11 cellular contexts compared by ENCODE assay signal in the genomic region with DNA sequence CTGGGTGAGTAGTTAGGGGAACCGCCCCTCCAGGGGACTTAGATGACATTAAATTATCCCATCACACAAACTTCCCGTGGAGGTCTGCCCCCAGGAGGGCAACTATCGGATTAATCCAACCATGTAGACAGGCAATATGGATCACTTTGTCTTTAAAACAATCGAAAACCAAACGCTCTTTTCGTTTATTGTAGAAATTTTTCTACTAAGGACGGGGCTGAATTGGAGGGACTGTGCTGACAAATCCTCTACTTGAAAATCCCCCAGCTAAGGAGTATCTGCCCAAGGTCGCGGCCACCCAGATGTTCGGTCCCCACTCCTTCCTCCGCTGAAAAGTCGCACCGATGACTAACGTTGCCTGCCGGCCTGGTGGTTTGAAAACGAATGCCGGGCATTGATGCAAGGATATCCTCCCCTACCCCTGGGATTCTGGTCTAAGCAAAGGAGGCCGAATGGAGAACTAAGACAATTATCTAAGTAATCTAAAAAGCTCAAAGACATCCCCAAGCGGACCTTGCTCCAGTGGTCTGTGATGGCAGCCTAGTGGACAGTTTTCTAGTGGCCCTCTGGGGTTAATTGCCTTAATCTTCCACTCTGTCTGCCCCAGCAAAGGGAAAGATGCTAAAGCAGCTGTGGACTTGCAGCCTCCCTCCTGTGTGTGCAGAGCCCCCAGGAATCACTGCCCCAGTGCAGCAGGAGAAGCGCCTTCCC. TPM values are rescaled to one million over a fixed set of nuclear protein-coding genes. Genes with fewer than 3 reads are reported as not detected.
A peak's percentile ranks its signal among the peaks of the same experiment; 100 is the strongest.
DNase-seq lines count a peak whose midpoint lies in the region; ATAC-seq and TF ChIP-seq lines count a peak whose summit lies in the region.
"Had no signal": no experiment of that assay in that cellular context is flagged by ENCODE, and none has a peak within 500 bp of the region (broad histone marks: within the 10 kb centered on the region; RNA-seq: fewer than 3 reads in every experiment).

No MANE protein-coding gene starts in this region.

- TF ChIP-seq CTCF in activated B cell treated with CpG ODN at 0.5 μM for 24 hours (IDR thresholded peaks at IDR 0.05) (no peak), thoracic aorta (IDR thresholded peaks at IDR 0.05) (no peak)

- peak overlapping the region; percentile 33 for H3K27ac Mint-ChIP-seq in activated naive CD4-positive, alpha-beta T cell treated with anti-CD3 and anti-CD28 coated beads, Interleukin-2, amount 10 ng/mL, durations not matched to agents 7 days and 5 days
- no peak overlapping the region for H3K27ac Mint-ChIP-seq in activated B cell treated with CpG ODN at 0.5 μM for 24 hours

- CTCF ChIA-PET in activated naive CD4-positive, alpha-beta T cell treated with anti-CD3 and anti-CD28 coated beads, Interleukin-2, amount 10 ng/mL, durations not matched to agents 7 days and 5 days (lab: Charles Lee) = interaction anchor here (1.1 to 2.2 kb wide), 5 partner anchors 12 to 1029 kb away, joined by 3 to 8 read pairs (median 5); no protein-coding TSS in a partner anchor
- CTCF ChIA-PET in activated B cell treated with CpG ODN at 0.5 μM for 24 hours (lab: Charles Lee) = interaction anchor here (1.0 to 4.2 kb wide), 6 partner anchors 81 to 1028 kb away, joined by 3 to 43 read pairs (median 4); no protein-coding TSS in a partner anchor

- ATAC-seq in activated B cell treated with CpG ODN at 0.5 μM for 24 hours (ENCODE audit: low read depth) = no peak
- no peak for ATAC-seq in thoracic aorta (ENCODE audit: insufficient number of reproducible peaks, low FRiP score, low read depth)
- no peak for ATAC-seq in GM21737 (IDR thresholded peaks at IDR 0.05; ENCODE audit: unreplicated experiment)
- no peak for ATAC-seq in HG03095 (IDR thresholded peaks at IDR 0.05; ENCODE audit: unreplicated experiment)

- H3K27ac ChIP-seq in thoracic aorta = peak overlapping the region; percentile 96 to 98

- H3K9me3 ChIP-seq in thoracic aorta = no peaks in the 10 kb centered on the region

- POLR2A ChIA-PET in activated B cell treated with CpG ODN at 0.5 μM for 24 hours (lab: Charles Lee) = interaction anchor here (1.2 kb wide), 1 partner anchor 498 kb away, joined by 4 read pairs; no protein-coding TSS in a partner anchor

- peaks cover 34% of the 10 kb centered on the region for H3K4me1 Mint-ChIP-seq in activated naive CD4-positive, alpha-beta T cell treated with anti-CD3 and anti-CD28 coated beads, Interleukin-2, amount 10 ng/mL, durations not matched to agents 7 days and 5 days
- peaks cover 38% of the 10 kb centered on the region for H3K4me1 Mint-ChIP-seq in activated B cell treated with CpG ODN at 0.5 μM for 24 hours

- H3K9me3 Mint-ChIP-seq in activated naive CD4-positive, alpha-beta T cell treated with anti-CD3 and anti-CD28 coated beads, Interleukin-2, amount 10 ng/mL, durations not matched to agents 7 days and 5 days = no peaks in the 10 kb centered on the region
- no peaks in the 10 kb centered on the region for H3K9me3 Mint-ChIP-seq in activated B cell treated with CpG ODN at 0.5 μM for 24 hours

- peak overlapping the region; percentile 88 for H3K4me3 ChIP-seq in thoracic aorta

- no peak for DNase-seq in activated naive CD4-positive, alpha-beta T cell treated with anti-CD3 and anti-CD28 coated beads, Interleukin-2, amount 10 ng/mL, durations not matched to agents 7 days and 5 days
- DNase-seq in activated naive CD4-positive, alpha-beta T cell treated with Interleukin-2 at 50 U/mL for 16 hours = no peak
- DNase-seq in activated B cell treated with CpG ODN at 0.5 μM for 24 hours = no peak
- DNase-seq in kidney tubule cell (ENCODE audit: low spot score) = peak; percentile 25
- DNase-seq in thoracic aorta (ENCODE audit: low spot score) = no peak
- no peak for DNase-seq in foreskin melanocyte
- DNase-seq: mesenchymal stem cell; NCI-H2081 treated with DMSO at 0.1 percent for 48 hours; stimulated activated CD4-positive, alpha-beta T cell treated with anti-CD3 and anti-CD28 coated beads, Interleukin-12 subunit alpha, Interleukin-12 subunit beta, amount 100 ng/mL, for 4 hours had no signal

- H3K27me3 Mint-ChIP-seq in activated naive CD4-positive, alpha-beta T cell treated with anti-CD3 and anti-CD28 coated beads, Interleukin-2, amount 10 ng/mL, durations not matched to agents 7 days and 5 days = peaks cover 95% of the 10 kb centered on the region
- H3K27me3 Mint-ChIP-seq in activated B cell treated with CpG ODN at 0.5 μM for 24 hours = peaks cover 63% of the 10 kb centered on the region

- H3K36me3 Mint-ChIP-seq in activated naive CD4-positive, alpha-beta T cell treated with anti-CD3 and anti-CD28 coated beads, Interleukin-2, amount 10 ng/mL, durations not matched to agents 7 days and 5 days = peaks cover 3% of the 10 kb centered on the region
- H3K36me3 Mint-ChIP-seq in activated B cell treated with CpG ODN at 0.5 μM for 24 hours (ENCODE audit: low read depth) = peaks cover 2% of the 10 kb centered on the region

- H3K4me1 ChIP-seq in thoracic aorta (ENCODE audit: control insufficient read depth in 1 of 2, low read depth in 2 of 2) = peaks cover 7 to 34% of the 10 kb centered on the region in 2 donors

- intact Hi-C loops in activated B cell treated with CpG ODN at 0.5 μM for 24 hours (cut with micrococcal nuclease) = loop anchor here (1.0 to 5.0 kb wide), 3 partner anchors 8 to 1029 kb away; no protein-coding TSS in a partner anchor

- H3K4me3 Mint-ChIP-seq in activated naive CD4-positive, alpha-beta T cell treated with anti-CD3 and anti-CD28 coated beads, Interleukin-2, amount 10 ng/mL, durations not matched to agents 7 days and 5 days = no peak overlapping the region
- peak overlapping the region; percentile 53 for H3K4me3 Mint-ChIP-seq in activated B cell treated with CpG ODN at 0.5 μM for 24 hours

- H3K36me3 ChIP-seq in thoracic aorta = no peaks in the 10 kb centered on the region

- no peaks in the 10 kb centered on the region for H3K27me3 ChIP-seq in thoracic aorta (replicated peaks; ENCODE audit: insufficient read depth)

RNA-seq across cellular contexts. Expression of gene FOXC1, which starts 3.7 kb away (rescaled TPM):
- total RNA-seq in activated B cell treated with CpG ODN at 0.5 μM for 24 hours (1.00 and 1.1 TPM in 2 replicates), thoracic aorta (100 to 1,000 TPM; 103 to 109 TPM)

Comparison
In these comparisons a context has a peak if more than half of its experiments do, and no peak if none do; other contexts are left out.
1. RNA of gene FOXC1, which starts 3.7 kb away (total RNA-seq): 103 to 109 TPM in thoracic aorta; 1.00 to 1.1 TPM in activated B cell treated with CpG ODN at 0.5 μM for 24 hours; every median in the first group is over 10 times any median in the second.